ENCODE assay signal across 8 cellular contexts in genomic region chr12:14403711-14404164, GRCh38. TPM values are rescaled to one million over a fixed set of nuclear protein-coding genes. Genes with fewer than 3 reads are reported as not detected.
DNase-seq lines count a peak whose midpoint lies in the region; ATAC-seq and TF ChIP-seq lines count a peak whose summit lies in the region.

No MANE protein-coding gene starts in this region.

- peaks cover 13% of the 10 kb centered on the region for H3K9me3 ChIP-seq in psoas muscle

- POLR2A ChIA-PET in activated CD4-positive, alpha-beta memory T cell treated with anti-CD3 and anti-CD28 coated beads, Interleukin-2, amount 10 ng/mL, durations not matched to agents 7 days and 5 days (lab: Charles Lee) = interaction anchor here (1.0 to 3.8 kb wide), 6 partner anchors 11 to 38 kb away, joined by 3 to 37 read pairs (median 14); partner anchors contain the start of gene ATF7IP

- no peaks in the 10 kb centered on the region for H3F3A ChIP-seq in GM23338 (replicated peaks; ENCODE audit: low read depth)

- peaks cover 47% of the 10 kb centered on the region for H3K4me1 Mint-ChIP-seq in GM23338
- peaks cover 73% of the 10 kb centered on the region for H3K4me1 Mint-ChIP-seq in activated CD4-positive, alpha-beta memory T cell treated with anti-CD3 and anti-CD28 coated beads, Interleukin-2, amount 10 ng/mL, durations not matched to agents 7 days and 5 days

- no peaks in the 10 kb centered on the region for H3K9me2 ChIP-seq in GM23338 (ENCODE audit: insufficient read depth)

- peaks cover 4% of the 10 kb centered on the region; the same call in 1 of the 3 replicates for H3K36me3 Mint-ChIP-seq in GM23338 (ENCODE audit: low read depth)
- peaks cover 44% of the 10 kb centered on the region for H3K36me3 Mint-ChIP-seq in activated CD4-positive, alpha-beta memory T cell treated with anti-CD3 and anti-CD28 coated beads, Interleukin-2, amount 10 ng/mL, durations not matched to agents 7 days and 5 days (ENCODE audit: low read depth)

- ATAC-seq in GM23338 = no peak
- peak; percentile 58 to 79 (median 64) for ATAC-seq in psoas muscle

- TF ChIP-seq CTCF in GM23338 (conservative IDR thresholded peaks at IDR 0.05; ENCODE audit: low read depth in 2 of 2) (no peak), psoas muscle (IDR thresholded peaks at IDR 0.05) (no peak)

- DNase-seq in DMS53 (lab: John Stamatoyannopoulos, UW) = peak; percentile 94
- DNase-seq in GM23338 (ENCODE audit: low spot score) = no peak
- DNase-seq in NCI-H146 treated with DMSO at 0.1 percent for 48 hours (lab: John Stamatoyannopoulos, UW; ENCODE audit: unreplicated experiment) = peak; percentile 92
- no peak for DNase-seq in activated CD4-positive, alpha-beta memory T cell treated with anti-CD3 and anti-CD28 coated beads, Interleukin-2, amount 10 ng/mL, durations not matched to agents 7 days and 5 days
- DNase-seq in germinal center (ENCODE audit: low spot score) = peak; percentile 23
- DNase-seq in psoas muscle = no peak
- no peak for DNase-seq in SIG-M5 treated with dmso at 0.1 percent for 504 hours (lab: John Stamatoyannopoulos, UW; ENCODE audit: unreplicated experiment)
- no peak for DNase-seq in activated gamma-delta T cell treated with Interleukin-2 at 50 U/mL for 16 hours

- CTCF ChIA-PET in activated CD4-positive, alpha-beta memory T cell treated with anti-CD3 and anti-CD28 coated beads, Interleukin-2, amount 10 ng/mL, durations not matched to agents 7 days and 5 days (lab: Charles Lee) = no interaction called here

- H3K4me3 Mint-ChIP-seq in GM23338 = no peak overlapping the region
- H3K4me3 Mint-ChIP-seq in activated CD4-positive, alpha-beta memory T cell treated with anti-CD3 and anti-CD28 coated beads, Interleukin-2, amount 10 ng/mL, durations not matched to agents 7 days and 5 days = no peak overlapping the region

- intact Hi-C loops in psoas muscle (cut with DNase I) = no loop called here

- H3K79me2 ChIP-seq in GM23338 (replicated peaks; ENCODE audit: insufficient read depth) = peaks cover 100% of the 10 kb centered on the region

- no peaks in the 10 kb centered on the region for H3K9me3 Mint-ChIP-seq in GM23338
- no peaks in the 10 kb centered on the region for H3K9me3 Mint-ChIP-seq in activated CD4-positive, alpha-beta memory T cell treated with anti-CD3 and anti-CD28 coated beads, Interleukin-2, amount 10 ng/mL, durations not matched to agents 7 days and 5 days

- H3K4me2 ChIP-seq in GM23338 = no peak overlapping the region

- H4K20me1 ChIP-seq in GM23338 (replicated peaks; ENCODE audit: insufficient read depth) = peaks cover 56% of the 10 kb centered on the region

- no peak overlapping the region for H2AFZ ChIP-seq in GM23338

- H3K4me3 ChIP-seq in GM23338 (no peak overlapping the region), psoas muscle (no peak overlapping the region)

- H3K27ac ChIP-seq in GM23338 (ENCODE audit: low read depth) = no peak overlapping the region
- H3K27ac ChIP-seq in psoas muscle = peak overlapping the region; percentile 11

- H3K36me3 ChIP-seq in GM23338 (ENCODE audit: insufficient read depth) (no peaks in the 10 kb centered on the region), psoas muscle (ENCODE audit: insufficient read depth in 1 of 2, low read depth in 1 of 2) (no peaks in the 10 kb centered on the region)

- H3K27me3 ChIP-seq in GM23338 (ENCODE audit: insufficient read depth) (no peaks in the 10 kb centered on the region), psoas muscle (ENCODE audit: insufficient read depth in 3 of 3, low read length in 2 of 3) (no peaks in the 10 kb centered on the region)

- peaks cover 44% of the 10 kb centered on the region for H3K4me1 ChIP-seq in GM23338 (ENCODE audit: insufficient read depth)
- H3K4me1 ChIP-seq in psoas muscle = peaks cover 14% of the 10 kb centered on the region

- H3K27ac Mint-ChIP-seq in GM23338 = 0 out of 2 replicates have a peak overlapping the region, but pooled peaks have one; percentile 4
- H3K27ac Mint-ChIP-seq in activated CD4-positive, alpha-beta memory T cell treated with anti-CD3 and anti-CD28 coated beads, Interleukin-2, amount 10 ng/mL, durations not matched to agents 7 days and 5 days = peak overlapping the region; percentile 38

- H3K27me3 Mint-ChIP-seq in GM23338 (ENCODE audit: insufficient read depth, low read depth, poor library complexity) = peaks cover 2% of the 10 kb centered on the region
- H3K27me3 Mint-ChIP-seq in activated CD4-positive, alpha-beta memory T cell treated with anti-CD3 and anti-CD28 coated beads, Interleukin-2, amount 10 ng/mL, durations not matched to agents 7 days and 5 days = no peaks in the 10 kb centered on the region

- 9 to 11% (median 10%) methylated on average over 1 of the region's 1 CpG for WGBS in psoas muscle, 3 donors

TF ChIP-seq in GM23338, 12 proteins besides CTCF, POLR2A, EP300 and RAD21 (continues in another document):
- no peak for TF ChIP-seq EZH2phosphoT487 (IDR thresholded peaks at IDR 0.05; ENCODE audit: unreplicated experiment)
- no peak for TF ChIP-seq ETS1 (IDR thresholded peaks at IDR 0.05)
- TF ChIP-seq NANOG (IDR thresholded peaks at IDR 0.05; ENCODE audit: borderline replicate concordance) = no peak
- TF ChIP-seq, protein P1, sequence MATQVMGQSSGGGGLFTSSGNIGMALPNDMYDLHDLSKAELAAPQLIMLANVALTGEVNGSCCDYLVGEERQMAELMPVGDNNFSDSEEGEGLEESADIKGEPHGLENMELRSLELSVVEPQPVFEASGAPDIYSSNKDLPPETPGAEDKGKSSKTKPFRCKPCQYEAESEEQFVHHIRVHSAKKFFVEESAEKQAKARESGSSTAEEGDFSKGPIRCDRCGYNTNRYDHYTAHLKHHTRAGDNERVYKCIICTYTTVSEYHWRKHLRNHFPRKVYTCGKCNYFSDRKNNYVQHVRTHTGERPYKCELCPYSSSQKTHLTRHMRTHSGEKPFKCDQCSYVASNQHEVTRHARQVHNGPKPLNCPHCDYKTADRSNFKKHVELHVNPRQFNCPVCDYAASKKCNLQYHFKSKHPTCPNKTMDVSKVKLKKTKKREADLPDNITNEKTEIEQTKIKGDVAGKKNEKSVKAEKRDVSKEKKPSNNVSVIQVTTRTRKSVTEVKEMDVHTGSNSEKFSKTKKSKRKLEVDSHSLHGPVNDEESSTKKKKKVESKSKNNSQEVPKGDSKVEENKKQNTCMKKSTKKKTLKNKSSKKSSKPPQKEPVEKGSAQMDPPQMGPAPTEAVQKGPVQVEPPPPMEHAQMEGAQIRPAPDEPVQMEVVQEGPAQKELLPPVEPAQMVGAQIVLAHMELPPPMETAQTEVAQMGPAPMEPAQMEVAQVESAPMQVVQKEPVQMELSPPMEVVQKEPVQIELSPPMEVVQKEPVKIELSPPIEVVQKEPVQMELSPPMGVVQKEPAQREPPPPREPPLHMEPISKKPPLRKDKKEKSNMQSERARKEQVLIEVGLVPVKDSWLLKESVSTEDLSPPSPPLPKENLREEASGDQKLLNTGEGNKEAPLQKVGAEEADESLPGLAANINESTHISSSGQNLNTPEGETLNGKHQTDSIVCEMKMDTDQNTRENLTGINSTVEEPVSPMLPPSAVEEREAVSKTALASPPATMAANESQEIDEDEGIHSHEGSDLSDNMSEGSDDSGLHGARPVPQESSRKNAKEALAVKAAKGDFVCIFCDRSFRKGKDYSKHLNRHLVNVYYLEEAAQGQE (IDR thresholded peaks at IDR 0.05; ENCODE audit: unreplicated experiment) = no peak
- no peak for TF ChIP-seq EZH2 (IDR thresholded peaks at IDR 0.05; ENCODE audit: low read depth, unreplicated experiment)
- TF ChIP-seq JUNB (IDR thresholded peaks at IDR 0.05; ENCODE audit: unreplicated experiment) = no peak
- no peak for TF ChIP-seq POLR2AphosphoS5 (IDR thresholded peaks at IDR 0.05; ENCODE audit: low read depth)
- TF ChIP-seq ZNF114 (CRISPR knock-in tag; IDR thresholded peaks at IDR 0.05) = no peak
- no peak for TF ChIP-seq STAT1 (IDR thresholded peaks at IDR 0.05; ENCODE audit: unreplicated experiment)

RNA-seq across cellular contexts. Expression of gene ATF7IP, which starts 38.3 kb away (rescaled TPM):
- 107 and 118 TPM in 2 replicates for total RNA-seq in GM23338 (2014; rRNA removed; shearing (Covaris generic))
- polyA plus RNA-seq in GM23338 (2016; fragmentation: Nextera tagmentation; extraction: Ambion mirVana) (54.7 and 76.4 TPM in 2 replicates), psoas muscle (10 to 100 TPM in 1 of 3 donors, 1 to 10 TPM in 2; 3.9 to 13.4 (median 5.8) TPM)
- total RNA-seq in activated CD4-positive, alpha-beta memory T cell treated with anti-CD3 and anti-CD28 coated beads, Interleukin-2, amount 10 ng/mL, durations not matched to agents 7 days and 5 days = 100 to 1,000 TPM; 129 to 134 TPM
- total RNA-seq in psoas muscle = 10 to 100 TPM; 28.5 to 56.3 (median 37.9) TPM

Comparison
In these comparisons a context has a peak if more than half of its experiments do, and no peak if none do; other contexts are left out.
1. DNase-seq: peak in DMS53 (single experiment), NCI-H146 treated with DMSO at 0.1 percent for 48 hours (single experiment) and germinal center (single experiment); none in GM23338 (single experiment), activated CD4-positive, alpha-beta memory T cell treated with anti-CD3 and anti-CD28 coated beads, Interleukin-2, amount 10 ng/mL, durations not matched to agents 7 days and 5 days (single experiment), psoas muscle (0 of 2), SIG-M5 treated with dmso at 0.1 percent for 504 hours (single experiment) and activated gamma-delta T cell treated with Interleukin-2 at 50 U/mL for 16 hours (single experiment).